In the genomic region with DNA sequence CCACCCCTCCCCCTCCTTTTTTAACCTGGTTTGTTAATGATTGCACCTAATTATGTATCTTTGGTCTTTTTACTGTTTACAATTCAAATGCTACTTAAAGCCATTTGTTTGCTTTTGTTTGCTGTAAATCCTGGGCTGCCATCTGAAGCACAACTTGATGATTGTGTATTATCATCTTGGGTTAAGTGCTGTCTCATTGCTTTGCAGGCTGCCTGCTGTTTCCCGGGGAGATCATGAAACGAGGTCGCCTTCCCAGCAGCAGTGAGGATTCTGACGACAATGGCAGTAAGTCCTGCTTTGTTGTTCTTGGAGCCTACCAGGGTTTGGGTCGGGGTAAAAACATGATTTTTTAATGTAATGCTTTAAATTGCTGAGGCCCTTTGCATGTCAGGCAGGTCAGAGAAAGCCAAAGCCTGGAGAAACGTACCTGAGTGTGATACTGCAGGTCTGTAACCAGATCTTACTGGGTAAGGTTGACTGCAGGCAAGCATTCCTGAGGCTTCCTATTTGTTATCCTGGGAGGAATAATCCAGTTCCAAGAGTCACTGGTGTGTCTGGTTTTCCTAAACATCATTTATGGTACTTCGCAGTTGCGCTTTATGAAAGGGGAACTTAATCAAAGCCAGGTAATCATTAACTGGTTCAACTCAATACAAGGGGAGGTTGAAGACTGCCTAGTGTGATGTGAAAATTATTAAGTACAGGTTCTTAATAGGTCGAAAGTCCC, we compare ENCODE assay signal across 8 cellular contexts. TPM values are rescaled to one million over a fixed set of nuclear protein-coding genes. Genes with fewer than 3 reads are reported as not detected.
A peak's percentile ranks its signal among the peaks of the same experiment; 100 is the strongest.
DNase-seq lines count a peak whose midpoint lies in the region; ATAC-seq and TF ChIP-seq lines count a peak whose summit lies in the region.

No MANE protein-coding gene starts in this region.

- CTCF ChIA-PET in SK-N-SH (lab: Yijun Ruan, JAX) = interaction anchor here (1.0 kb wide), 1 partner anchor 31 kb away, joined by 4 read pairs; no protein-coding TSS in a partner anchor

- ATAC-seq in GM18517 (IDR thresholded peaks at IDR 0.05; ENCODE audit: unreplicated experiment) (peak; percentile 47), HG02798 (IDR thresholded peaks at IDR 0.05; ENCODE audit: poor library complexity, unreplicated experiment) (peak; percentile 50), HG03039 (IDR thresholded peaks at IDR 0.05; ENCODE audit: unreplicated experiment) (no peak)

- no peak for TF ChIP-seq RAD21 in SK-N-SH (IDR thresholded peaks at IDR 0.05; ENCODE audit: low read length)

- peak; percentile 32 for DNase-seq in SK-N-SH
- peak; percentile 18 to 40 for DNase-seq in lung microvascular endothelial cell (ENCODE audit: low read depth in 2 of 2)
- no peak for DNase-seq in stimulated activated CD8-positive, alpha-beta memory T cell treated with anti-CD3 and anti-CD28 coated beads, Interleukin-4, amount 100 ng/mL, for 48 hours
- DNase-seq in stimulated activated CD4-positive, alpha-beta T cell treated with anti-CD3 and anti-CD28 coated beads, Interleukin-12 subunit alpha, Interleukin-12 subunit beta, amount 100 ng/mL, for 4 hours = no peak
- no peak for DNase-seq in activated effector memory CD4-positive, alpha-beta T cell treated with anti-CD3 and anti-CD28 coated beads, Interleukin-2, amount 50 U/mL, for 16 hours

- no peaks in the 10 kb centered on the region for H3K9me3 ChIP-seq in SK-N-SH

- H3K4me3 ChIP-seq in SK-N-SH (ENCODE audit: low read depth in 2 of 2, low read length in 1 of 2) = no peak overlapping the region

- no peak for TF ChIP-seq CTCF in SK-N-SH (IDR thresholded peaks at IDR 0.05)

- no peaks in the 10 kb centered on the region for H3K9me2 ChIP-seq in SK-N-SH

- POLR2A ChIA-PET in SK-N-SH (lab: Yijun Ruan, JAX) = no interaction called here

- H3K27ac ChIP-seq in SK-N-SH (ENCODE audit: low read depth in 2 of 2, low read length in 1 of 2) = peak overlapping the region; percentile 18 to 48; a peak in 2 of 4 replicates

- peaks cover 20 to 26% of the 10 kb centered on the region in 2 experiments; a peak in 3 of 4 replicates for H3K4me1 ChIP-seq in SK-N-SH (ENCODE audit: control insufficient read depth in 1 of 2, insufficient read depth in 2 of 2, low read depth in 1 of 2, low read length in 1 of 2)

- H3F3A ChIP-seq in SK-N-SH (replicated peaks; ENCODE audit: insufficient read depth) = no peaks in the 10 kb centered on the region

- H3K36me3 ChIP-seq in SK-N-SH (replicated peaks in 1 of 2; ENCODE audit: control insufficient read depth in 1 of 2, insufficient read depth in 2 of 2, low read length in 1 of 2) = peaks cover 14 to 24% of the 10 kb centered on the region in 2 experiments

- H3K9ac ChIP-seq in SK-N-SH = no peak overlapping the region

- H3K4me2 ChIP-seq in SK-N-SH = peak overlapping the region; percentile 16; the same call in 1 of the 2 replicates

- no peaks in the 10 kb centered on the region for H4K20me1 ChIP-seq in SK-N-SH (ENCODE audit: insufficient read depth)

- no peaks in the 10 kb centered on the region for H3K27me3 ChIP-seq in SK-N-SH (ENCODE audit: insufficient read depth)

- H2AFZ ChIP-seq in SK-N-SH (ENCODE audit: low read depth) = no peak overlapping the region

- TF ChIP-seq EP300 in SK-N-SH (IDR thresholded peaks at IDR 0.05; ENCODE audit: borderline replicate concordance in 1 of 2, low read depth in 1 of 2, low read length in 1 of 2) = no peak

- 68% methylated on average over 9 of the region's 9 CpGs for WGBS in SK-N-SH (ENCODE audit: low lambda C conversion rate)

- peaks cover 96% of the 10 kb centered on the region for H3K79me2 ChIP-seq in SK-N-SH (ENCODE audit: insufficient read depth)

TF ChIP-seq in SK-N-SH, 30 proteins besides CTCF, POLR2A, EP300 and RAD21:
- TF ChIP-seq TEAD4 (IDR thresholded peaks at IDR 0.05; ENCODE audit: borderline replicate concordance, insufficient read depth) = no peak
- TF ChIP-seq NRF1 (IDR thresholded peaks at IDR 0.05; ENCODE audit: low read depth, low read length) = no peak
- TF ChIP-seq, protein P1, sequence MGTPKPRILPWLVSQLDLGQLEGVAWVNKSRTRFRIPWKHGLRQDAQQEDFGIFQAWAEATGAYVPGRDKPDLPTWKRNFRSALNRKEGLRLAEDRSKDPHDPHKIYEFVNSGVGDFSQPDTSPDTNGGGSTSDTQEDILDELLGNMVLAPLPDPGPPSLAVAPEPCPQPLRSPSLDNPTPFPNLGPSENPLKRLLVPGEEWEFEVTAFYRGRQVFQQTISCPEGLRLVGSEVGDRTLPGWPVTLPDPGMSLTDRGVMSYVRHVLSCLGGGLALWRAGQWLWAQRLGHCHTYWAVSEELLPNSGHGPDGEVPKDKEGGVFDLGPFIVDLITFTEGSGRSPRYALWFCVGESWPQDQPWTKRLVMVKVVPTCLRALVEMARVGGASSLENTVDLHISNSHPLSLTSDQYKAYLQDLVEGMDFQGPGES (IDR thresholded peaks at IDR 0.05; ENCODE audit: low read depth, low read length) = no peak
- no peak for TF ChIP-seq GATA2 (CRISPR knock-in tag; IDR thresholded peaks at IDR 0.05)
- TF ChIP-seq FOXJ3 (CRISPR knock-in tag; IDR thresholded peaks at IDR 0.05) = no peak
- TF ChIP-seq TAF1 (IDR thresholded peaks at IDR 0.05; ENCODE audit: borderline replicate concordance, low read depth, low read length) = no peak

RNA-seq across cellular contexts. Expression of gene JADE1, which starts 22.2 kb away (rescaled TPM):
- 9.1 and 10.9 TPM in 2 replicates for polyA plus RNA-seq in SK-N-SH (2012; rRNA removed)
- 9.6 and 11.1 TPM in 2 replicates for polyA plus RNA-seq in SK-N-SH (2012; cell fraction: cytosol; rRNA removed)
- polyA plus RNA-seq in SK-N-SH (2012; cell fraction: nucleus; rRNA removed) = 13.7 and 18.1 TPM in 2 replicates
- 6.9 and 8.1 TPM in 2 replicates for total RNA-seq in lung microvascular endothelial cell

Comparison
In these comparisons a context has a peak if more than half of its experiments do, and no peak if none do; other contexts are left out.
1. DNase-seq: peak in SK-N-SH (single experiment) and lung microvascular endothelial cell (2 of 2); none in stimulated activated CD8-positive, alpha-beta memory T cell treated with anti-CD3 and anti-CD28 coated beads, Interleukin-4, amount 100 ng/mL, for 48 hours (single experiment), stimulated activated CD4-positive, alpha-beta T cell treated with anti-CD3 and anti-CD28 coated beads, Interleukin-12 subunit alpha, Interleukin-12 subunit beta, amount 100 ng/mL, for 4 hours (single experiment) and activated effector memory CD4-positive, alpha-beta T cell treated with anti-CD3 and anti-CD28 coated beads, Interleukin-2, amount 50 U/mL, for 16 hours (single experiment).